Comparison of ENCODE assay signal across 8 cellular contexts in genomic region chr11:62805044-62805892, GRCh38. TPM values are rescaled to one million over a fixed set of nuclear protein-coding genes. Genes with fewer than 3 reads are reported as not detected.
A peak's percentile ranks its signal among the peaks of the same experiment; 100 is the strongest.
DNase-seq lines count a peak whose midpoint lies in the region; ATAC-seq and TF ChIP-seq lines count a peak whose summit lies in the region.

Gene NXF1, minus strand, starts transcription at chr11:62805440. Its CDS starts 84 bp downstream, at chr11:62805356.

- H3K4me3 ChIP-seq in heart right ventricle (peak within 1 kb of the TSS; percentile 36 to 88 (median 82)), upper lobe of right lung (peak within 1 kb of the TSS; percentile 83)

- in situ Hi-C loops in GM13976 (cut with MboI; ENCODE audit: low sequenced_read_pairs, unreplicated experiment): no loop called here

- intact Hi-C loops in heart right ventricle (cut with DNase I) (loop anchor here in 2 of 10 donors (2.0 to 5.0 kb wide), 2 partner anchors 34 to 78 kb away; partner anchors contain the start of genes HNRNPUL2 (in 1 of the 2), TTC9C (in 1 of the 2) and WDR74 (in 1 of the 2)), upper lobe of right lung (cut with DNase I) (no loop called here)

- H3K27ac Mint-ChIP-seq in T-cell (peak within 1 kb of the TSS; percentile 93 to 98), progenitor cell of endocrine pancreas (peak within 1 kb of the TSS; percentile 99)

- peak within 1 kb of the TSS; percentile 91 to 100 (median 98) for H3K4me3 Mint-ChIP-seq in T-cell
- peak within 1 kb of the TSS; percentile 97 for H3K4me3 Mint-ChIP-seq in progenitor cell of endocrine pancreas (ENCODE audit: low read depth)

- H3K4me1 ChIP-seq in heart right ventricle (peaks cover 14 to 47% (median 31%) of the 10 kb centered on the region in 9 donors), upper lobe of right lung (peaks cover 28% of the 10 kb centered on the region)

- H3K9me3 Mint-ChIP-seq in T-cell (no peaks in the 10 kb centered on the region), progenitor cell of endocrine pancreas (ENCODE audit: low read depth) (no peaks in the 10 kb centered on the region)

- H3K27me3 ChIP-seq in heart right ventricle (no peaks in the 10 kb centered on the region), upper lobe of right lung (no peaks in the 10 kb centered on the region)

- H3K36me3 Mint-ChIP-seq in T-cell: peaks cover 27% of the 10 kb centered on the region
- peaks cover 14% of the 10 kb centered on the region for H3K36me3 Mint-ChIP-seq in progenitor cell of endocrine pancreas (ENCODE audit: insufficient read depth)

- ATAC-seq in HG02852 (IDR thresholded peaks at IDR 0.05; ENCODE audit: unreplicated experiment) (peak; percentile 77), T-cell (replicated peaks in 1 of 4) (peak; percentile 81 to 92 (median 90)), heart right ventricle (peak; percentile 92 to 97 (median 96)), upper lobe of right lung (peak; percentile 95)

- H3K36me3 ChIP-seq in heart right ventricle (peaks cover 0 to 45% (median 31%) of the 10 kb centered on the region in 9 donors), upper lobe of right lung (peaks cover 37% of the 10 kb centered on the region)

- POLR2A ChIA-PET in T-cell (lab: Charles Lee): interaction anchor here (0.5 to 1.4 kb wide), 10 partner anchors 9 to 214 kb away, joined by 3 to 8 read pairs (median 3); partner anchors contain the start of genes TEX54 (in 1 of the 2) and TUT1 (in 1 of the 2)

- no peak for TF ChIP-seq CTCF in GM13976 (IDR thresholded peaks at IDR 0.05; ENCODE audit: borderline replicate concordance, control extremely low read depth, extremely low read depth, insufficient read depth, missing control alignments)
- peak in 2 of 9 donors; percentile 12 to 25 for TF ChIP-seq CTCF in heart right ventricle (IDR thresholded peaks at IDR 0.05)
- TF ChIP-seq CTCF in progenitor cell of endocrine pancreas (IDR thresholded peaks at IDR 0.05; ENCODE audit: unreplicated experiment): peak; percentile 27
- TF ChIP-seq CTCF in upper lobe of right lung (IDR thresholded peaks at IDR 0.05): peak; percentile 9

- DNase-seq in GM13976 (ENCODE audit: low spot score) (peak; percentile 100), NCI-H146 (lab: John Stamatoyannopoulos, UW) (peak; percentile 95), T-cell (peak; percentile 85 to 98 (median 93)), heart right ventricle (peak; percentile 94 to 96), progenitor cell of endocrine pancreas (ENCODE audit: low spot score, unreplicated experiment) (peak; percentile 97), upper lobe of right lung (peak; percentile 97)

- H3K9me3 ChIP-seq in heart right ventricle: no peaks in the 10 kb centered on the region
- no peaks in the 10 kb centered on the region for H3K9me3 ChIP-seq in upper lobe of right lung

- CTCF ChIA-PET in T-cell (lab: Charles Lee): interaction anchor here in 1 of 2 donors (0.6 to 1.2 kb wide), 5 partner anchors 19 to 51 kb away, joined by 3 to 6 read pairs (median 4); partner anchors contain the start of genes POLR2G and STX5

- WGBS in adipose tissue, 3 donors: 0 to 1% (median 0%) methylated on average over 65 to 77 of the region's 77 CpGs
- WGBS in heart right ventricle, 2 donors: 0% methylated on average over 66 to 77 of the region's 77 CpGs

- peak within 1 kb of the TSS; percentile 73 for H3K27ac ChIP-seq in adipose tissue (ENCODE audit: low read depth, low read length)
- peak within 1 kb of the TSS; percentile 61 to 95 (median 90) for H3K27ac ChIP-seq in heart right ventricle
- peak within 1 kb of the TSS; percentile 93 for H3K27ac ChIP-seq in upper lobe of right lung

- H3K27me3 Mint-ChIP-seq in T-cell (no peaks in the 10 kb centered on the region), progenitor cell of endocrine pancreas (no peaks in the 10 kb centered on the region)

- H3K4me1 Mint-ChIP-seq in T-cell (peaks cover 21 to 40% (median 27%) of the 10 kb centered on the region in 3 donors), progenitor cell of endocrine pancreas (ENCODE audit: low read depth) (peaks cover 14% of the 10 kb centered on the region)

RNA-seq across cellular contexts. Expression of gene NXF1, which starts in this region (rescaled TPM):
- total RNA-seq in T-cell (100 to 1,000 TPM; 160 to 321 (median 169) TPM), heart right ventricle (10 to 100 TPM; 28.3 to 58.7 (median 36.7) TPM), progenitor cell of endocrine pancreas (120 and 130 TPM in 2 replicates), upper lobe of right lung (96.2 TPM)
- polyA plus RNA-seq in adipose tissue (10 to 100 TPM; 45.1 to 85.1 (median 68.3) TPM), heart right ventricle (10 to 100 TPM; 66.6 to 96.7 TPM)

Comparison
In these comparisons a context has a peak if more than half of its experiments do, and no peak if none do; other contexts are left out.
1. Peak in every context shown above with its lines: DNase-seq, ATAC-seq, H3K4me3 ChIP-seq and H3K27ac ChIP-seq.